Comparison of ENCODE assay signal across 1 cellular context in the genomic region with DNA sequence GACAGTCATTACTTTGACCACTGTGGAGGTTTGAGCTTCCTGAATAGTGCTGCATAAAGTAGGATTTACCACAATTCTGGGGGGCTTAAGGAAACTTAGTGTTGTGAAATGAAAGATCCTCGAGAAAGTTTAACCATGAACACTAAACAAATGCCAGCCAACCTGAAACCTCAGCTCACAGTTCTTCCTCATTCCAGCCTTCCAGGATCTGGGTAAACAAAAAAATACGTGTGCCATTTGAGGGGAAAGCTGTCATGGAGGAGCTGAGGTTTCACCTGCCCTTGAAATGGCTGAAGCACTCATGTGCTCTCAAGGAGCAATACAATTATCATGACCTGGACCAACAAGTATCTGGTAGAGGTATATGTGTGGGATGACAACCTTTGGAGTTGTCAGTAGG.
TF ChIP-seq lines count a peak whose summit lies in the region.

No MANE protein-coding gene starts in this region.

TF ChIP-seq in K562, 482 proteins besides CTCF, POLR2A, EP300 and RAD21 (continued from another document):
- no peak for TF ChIP-seq CHD1 (IDR thresholded peaks at IDR 0.05; ENCODE audit: low read length)
- no peak for TF ChIP-seq MECOM (CRISPR knock-in tag; IDR thresholded peaks at IDR 0.05)
- no peak for TF ChIP-seq CHCHD3 (CRISPR knock-in tag; IDR thresholded peaks at IDR 0.05)
- TF ChIP-seq, protein P1, sequence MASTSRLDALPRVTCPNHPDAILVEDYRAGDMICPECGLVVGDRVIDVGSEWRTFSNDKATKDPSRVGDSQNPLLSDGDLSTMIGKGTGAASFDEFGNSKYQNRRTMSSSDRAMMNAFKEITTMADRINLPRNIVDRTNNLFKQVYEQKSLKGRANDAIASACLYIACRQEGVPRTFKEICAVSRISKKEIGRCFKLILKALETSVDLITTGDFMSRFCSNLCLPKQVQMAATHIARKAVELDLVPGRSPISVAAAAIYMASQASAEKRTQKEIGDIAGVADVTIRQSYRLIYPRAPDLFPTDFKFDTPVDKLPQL (IDR thresholded peaks at IDR 0.05; ENCODE audit: extremely low read depth, insufficient read length): no peak
- TF ChIP-seq SREBF1 (IDR thresholded peaks at IDR 0.05; ENCODE audit: borderline replicate concordance, low read depth, low read length): no peak
- TF ChIP-seq TSC22D4 (tag; IDR thresholded peaks at IDR 0.05): no peak
- TF ChIP-seq, protein P2, sequence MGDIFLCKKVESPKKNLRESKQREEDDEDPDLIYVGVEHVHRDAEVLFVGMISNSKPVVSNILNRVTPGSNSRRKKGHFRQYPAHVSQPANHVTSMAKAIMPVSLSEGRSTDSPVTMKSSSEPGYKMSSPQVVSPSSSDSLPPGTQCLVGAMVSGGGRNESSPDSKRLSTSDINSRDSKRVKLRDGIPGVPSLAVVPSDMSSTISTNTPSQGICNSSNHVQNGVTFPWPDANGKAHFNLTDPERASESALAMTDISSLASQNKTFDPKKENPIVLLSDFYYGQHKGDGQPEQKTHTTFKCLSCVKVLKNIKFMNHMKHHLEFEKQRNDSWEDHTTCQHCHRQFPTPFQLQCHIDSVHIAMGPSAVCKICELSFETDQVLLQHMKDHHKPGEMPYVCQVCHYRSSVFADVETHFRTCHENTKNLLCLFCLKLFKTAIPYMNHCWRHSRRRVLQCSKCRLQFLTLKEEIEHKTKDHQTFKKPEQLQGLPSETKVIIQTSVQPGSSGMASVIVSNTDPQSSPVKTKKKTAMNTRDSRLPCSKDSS (IDR thresholded peaks at IDR 0.05; ENCODE audit: low read depth, partially characterized antibody): no peak
- TF ChIP-seq, protein P3, sequence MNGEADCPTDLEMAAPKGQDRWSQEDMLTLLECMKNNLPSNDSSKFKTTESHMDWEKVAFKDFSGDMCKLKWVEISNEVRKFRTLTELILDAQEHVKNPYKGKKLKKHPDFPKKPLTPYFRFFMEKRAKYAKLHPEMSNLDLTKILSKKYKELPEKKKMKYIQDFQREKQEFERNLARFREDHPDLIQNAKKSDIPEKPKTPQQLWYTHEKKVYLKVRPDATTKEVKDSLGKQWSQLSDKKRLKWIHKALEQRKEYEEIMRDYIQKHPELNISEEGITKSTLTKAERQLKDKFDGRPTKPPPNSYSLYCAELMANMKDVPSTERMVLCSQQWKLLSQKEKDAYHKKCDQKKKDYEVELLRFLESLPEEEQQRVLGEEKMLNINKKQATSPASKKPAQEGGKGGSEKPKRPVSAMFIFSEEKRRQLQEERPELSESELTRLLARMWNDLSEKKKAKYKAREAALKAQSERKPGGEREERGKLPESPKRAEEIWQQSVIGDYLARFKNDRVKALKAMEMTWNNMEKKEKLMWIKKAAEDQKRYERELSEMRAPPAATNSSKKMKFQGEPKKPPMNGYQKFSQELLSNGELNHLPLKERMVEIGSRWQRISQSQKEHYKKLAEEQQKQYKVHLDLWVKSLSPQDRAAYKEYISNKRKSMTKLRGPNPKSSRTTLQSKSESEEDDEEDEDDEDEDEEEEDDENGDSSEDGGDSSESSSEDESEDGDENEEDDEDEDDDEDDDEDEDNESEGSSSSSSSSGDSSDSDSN (IDR thresholded peaks at IDR 0.05; ENCODE audit: borderline replicate concordance in 1 of 2, low read depth in 2 of 2, low read length in 2 of 2): no peak
- no peak for TF ChIP-seq HNRNPK (IDR thresholded peaks at IDR 0.05; ENCODE audit: low read depth, low read length, poor library complexity, severe bottlenecking)
- TF ChIP-seq ZNF175 (CRISPR knock-in tag; IDR thresholded peaks at IDR 0.05; ENCODE audit: low read depth): no peak
- no peak for TF ChIP-seq XRCC4 (IDR thresholded peaks at IDR 0.05; ENCODE audit: extremely low read depth, insufficient read depth, insufficient read length)
- TF ChIP-seq, protein P4, sequence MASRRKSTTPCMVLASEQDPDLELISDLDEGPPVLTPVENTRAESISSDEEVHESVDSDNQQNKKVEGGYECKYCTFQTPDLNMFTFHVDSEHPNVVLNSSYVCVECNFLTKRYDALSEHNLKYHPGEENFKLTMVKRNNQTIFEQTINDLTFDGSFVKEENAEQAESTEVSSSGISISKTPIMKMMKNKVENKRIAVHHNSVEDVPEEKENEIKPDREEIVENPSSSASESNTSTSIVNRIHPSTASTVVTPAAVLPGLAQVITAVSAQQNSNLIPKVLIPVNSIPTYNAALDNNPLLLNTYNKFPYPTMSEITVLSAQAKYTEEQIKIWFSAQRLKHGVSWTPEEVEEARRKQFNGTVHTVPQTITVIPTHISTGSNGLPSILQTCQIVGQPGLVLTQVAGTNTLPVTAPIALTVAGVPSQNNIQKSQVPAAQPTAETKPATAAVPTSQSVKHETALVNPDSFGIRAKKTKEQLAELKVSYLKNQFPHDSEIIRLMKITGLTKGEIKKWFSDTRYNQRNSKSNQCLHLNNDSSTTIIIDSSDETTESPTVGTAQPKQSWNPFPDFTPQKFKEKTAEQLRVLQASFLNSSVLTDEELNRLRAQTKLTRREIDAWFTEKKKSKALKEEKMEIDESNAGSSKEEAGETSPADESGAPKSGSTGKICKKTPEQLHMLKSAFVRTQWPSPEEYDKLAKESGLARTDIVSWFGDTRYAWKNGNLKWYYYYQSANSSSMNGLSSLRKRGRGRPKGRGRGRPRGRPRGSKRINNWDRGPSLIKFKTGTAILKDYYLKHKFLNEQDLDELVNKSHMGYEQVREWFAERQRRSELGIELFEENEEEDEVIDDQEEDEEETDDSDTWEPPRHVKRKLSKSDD (conservative IDR thresholded peaks at IDR 0.05; ENCODE audit: low read length): no peak
- no peak for TF ChIP-seq ETV6 (IDR thresholded peaks at IDR 0.05; ENCODE audit: borderline replicate concordance in 1 of 2, low read depth in 2 of 2, low read length in 1 of 2)
- TF ChIP-seq ETV6 (CRISPR knock-in tag; IDR thresholded peaks at IDR 0.05; ENCODE audit: borderline replicate concordance): no peak
